ENCODE assay signal across 23 cellular contexts in genomic region chr17:78571329-78571728, GRCh38. TPM values are rescaled to one million over a fixed set of nuclear protein-coding genes. Genes with fewer than 3 reads are reported as not detected.
DNase-seq lines count a peak whose midpoint lies in the region; FAIRE-seq and TF ChIP-seq lines count a peak whose summit lies in the region.
"Had no signal": no experiment of that assay in that cellular context is flagged by ENCODE, and none has a peak within 500 bp of the region (broad histone marks: within the 10 kb centered on the region; RNA-seq: fewer than 3 reads in every experiment).

No MANE protein-coding gene starts in this region.

- H3K79me1 ChIP-seq in mesenchymal stem cell (replicated peaks; ENCODE audit: low read length, poor library complexity, severe bottlenecking): no peaks in the 10 kb centered on the region

- WGBS in mesenchymal stem cell: 91% methylated on average over 13 of the region's 13 CpGs

- H3K79me2 ChIP-seq in osteoblast (ENCODE audit: insufficient read depth, low read length): no peaks in the 10 kb centered on the region

- H4K8ac ChIP-seq in mesenchymal stem cell (ENCODE audit: low read length): no peak overlapping the region

- H3K4me2 ChIP-seq in mesenchymal stem cell (ENCODE audit: low read length, poor library complexity, severe bottlenecking) (no peak overlapping the region), osteoblast (ENCODE audit: insufficient read depth, low read length) (no peak overlapping the region)
- H3K4me2 ChIP-seq: A549; BLaER1 treated with 17β-estradiol and CSF1 and Interleukin-3, amounts not matched to agents 10 nM and 100 nM had no signal

- H2BK120ac ChIP-seq in mesenchymal stem cell (ENCODE audit: low read depth, low read length): no peak overlapping the region

- H3K18ac ChIP-seq in mesenchymal stem cell (ENCODE audit: low read depth in 1 of 2, low read length in 2 of 2): no peak overlapping the region

- no peaks in the 10 kb centered on the region for H3K9me3 ChIP-seq in mesenchymal stem cell (ENCODE audit: control insufficient read depth, low read length)
- H3K9me3 ChIP-seq in osteoblast (ENCODE audit: low read depth, low read length): no peaks in the 10 kb centered on the region
- H3K9me3 ChIP-seq in breast epithelium: no peaks in the 10 kb centered on the region
- no peaks in the 10 kb centered on the region for H3K9me3 ChIP-seq in MG63
- H3K9me3 ChIP-seq: A549, Caco-2 had no signal

- no peak overlapping the region for H3K4ac ChIP-seq in mesenchymal stem cell (ENCODE audit: low read depth in 1 of 2, low read length in 2 of 2)

- no peak overlapping the region for H3K23ac ChIP-seq in mesenchymal stem cell (ENCODE audit: low read length in 2 of 2)

- no peak for TF ChIP-seq CTCF in osteoblast (IDR thresholded peaks at IDR 0.05; ENCODE audit: extremely low read depth, low read depth, low read length)
- no peak for TF ChIP-seq CTCF in breast epithelium (IDR thresholded peaks at IDR 0.05)

- H3K27ac ChIP-seq in mesenchymal stem cell (ENCODE audit: low read length, poor library complexity, severe bottlenecking): no peak overlapping the region
- no peak overlapping the region for H3K27ac ChIP-seq in osteoblast (ENCODE audit: low read depth, low read length)
- H3K27ac ChIP-seq in breast epithelium: no peak overlapping the region
- H3K27ac ChIP-seq: 22Rv1; BLaER1 treated with 17β-estradiol and CSF1 and Interleukin-3, amounts not matched to agents 10 nM and 100 nM; C4-2B had no signal

- FAIRE-seq in urothelium cell line (lab: Jason Lieb, UNC): peak; percentile 50
- FAIRE-seq: A549, D721Med, G401.6, GM12891, GM19239 had no signal

- no peak overlapping the region for H2BK15ac ChIP-seq in mesenchymal stem cell (ENCODE audit: low read depth, poor library complexity, severe bottlenecking)

- no peaks in the 10 kb centered on the region for H3K36me3 ChIP-seq in H7 (replicated peaks; ENCODE audit: control insufficient read depth, insufficient read depth, low read length)
- H3K36me3 ChIP-seq in mesenchymal stem cell (ENCODE audit: control insufficient read depth in 1 of 2, insufficient read depth in 2 of 2, low read depth in 1 of 2, low read length in 2 of 2): no peaks in the 10 kb centered on the region
- H3K36me3 ChIP-seq in osteoblast (ENCODE audit: insufficient read depth, low read length): no peaks in the 10 kb centered on the region
- no peaks in the 10 kb centered on the region for H3K36me3 ChIP-seq in breast epithelium
- no peaks in the 10 kb centered on the region for H3K36me3 ChIP-seq in MG63

- no peak overlapping the region for H2AK5ac ChIP-seq in mesenchymal stem cell (ENCODE audit: low read length, severe bottlenecking)

- peak overlapping the region; percentile 66 for H4K91ac ChIP-seq in mesenchymal stem cell (ENCODE audit: low read length)

- H3K4me3 ChIP-seq in H7 (ENCODE audit: insufficient read depth, low read depth, low read length): no peak overlapping the region
- H3K4me3 ChIP-seq in mesenchymal stem cell (ENCODE audit: insufficient read depth in 1 of 2, low read depth in 1 of 2, low read length in 2 of 2): no peak overlapping the region
- H3K4me3 ChIP-seq in osteoblast (ENCODE audit: insufficient read depth, low read length): no peak overlapping the region
- H3K4me3 ChIP-seq in breast epithelium: no peak overlapping the region
- H3K4me3 ChIP-seq in MG63: no peak overlapping the region
- H3K4me3 ChIP-seq: A549; BLaER1 treated with 17β-estradiol and CSF1 and Interleukin-3, amounts not matched to agents 10 nM and 100 nM had no signal

- no peak overlapping the region for H2AFZ ChIP-seq in mesenchymal stem cell (ENCODE audit: low read depth, low read length)
- H2AFZ ChIP-seq in osteoblast (ENCODE audit: low read length): no peak overlapping the region

- no peaks in the 10 kb centered on the region for H4K20me1 ChIP-seq in osteoblast (ENCODE audit: insufficient read depth, low read length)
- H4K20me1 ChIP-seq: BLaER1 treated with 17β-estradiol and CSF1 and Interleukin-3, amounts not matched to agents 10 nM and 100 nM had no signal

- DNase-seq in H7: peak; percentile 38
- no peak for DNase-seq in mesenchymal stem cell
- DNase-seq in osteoblast (ENCODE audit: insufficient read length, low spot score, missing footprints): peak; percentile 81
- DNase-seq in urothelium cell line (ENCODE audit: low spot score): no peak
- no peak for DNase-seq in superior temporal gyrus (ENCODE audit: extremely low spot score)
- no peak for DNase-seq in breast epithelium (ENCODE audit: low spot score in 2 of 2)
- DNase-seq in MG63: no peak
- DNase-seq: AML-193; Caco-2; Calu3; CD4-positive, alpha-beta T cell; CD8-positive, alpha-beta T cell; DMS79 treated with DMSO at 0.1 percent for 48 hours; GF-D8 had no signal

- no peak overlapping the region for H2BK5ac ChIP-seq in mesenchymal stem cell (ENCODE audit: low read depth, low read length, poor library complexity, severe bottlenecking)

- no peak overlapping the region for H3K14ac ChIP-seq in mesenchymal stem cell (ENCODE audit: low read length in 2 of 2)

- H3K4me1 ChIP-seq in mesenchymal stem cell (ENCODE audit: control insufficient read depth, insufficient read depth, low read depth, low read length): peaks cover 1% of the 10 kb centered on the region
- peaks cover 5% of the 10 kb centered on the region for H3K4me1 ChIP-seq in osteoblast (ENCODE audit: insufficient read depth, low read length)
- H3K4me1 ChIP-seq in breast epithelium: no peaks in the 10 kb centered on the region

- no peak overlapping the region for H3K9ac ChIP-seq in mesenchymal stem cell (ENCODE audit: low read length)
- H3K9ac ChIP-seq: BLaER1 treated with 17β-estradiol and CSF1 and Interleukin-3, amounts not matched to agents 10 nM and 100 nM had no signal

- TF ChIP-seq POLR2A in breast epithelium (IDR thresholded peaks at IDR 0.05): no peak

- H3K27me3 ChIP-seq in H7 (ENCODE audit: control insufficient read depth, insufficient read depth, low read length) (no peaks in the 10 kb centered on the region), mesenchymal stem cell (ENCODE audit: control insufficient read depth in 1 of 2, insufficient read depth in 1 of 2, low read length in 2 of 2) (peaks cover 4 to 40% of the 10 kb centered on the region in 2 experiments), osteoblast (ENCODE audit: insufficient read depth, low read length) (no peaks in the 10 kb centered on the region), breast epithelium (no peaks in the 10 kb centered on the region), MG63 (no peaks in the 10 kb centered on the region; the same call in 1 of the 2 replicates)
- H3K27me3 ChIP-seq: BLaER1 treated with 17β-estradiol and CSF1 and Interleukin-3, amounts not matched to agents 10 nM and 100 nM had no signal

- H2BK12ac ChIP-seq in mesenchymal stem cell (ENCODE audit: low read length in 2 of 2): no peak overlapping the region

- intact Hi-C loops in breast epithelium (cut with DNase I; ENCODE audit: low total_unique reads): no loop called here

RNA-seq across cellular contexts. Expression of gene DNAH17, which starts 5.9 kb away (rescaled TPM):
- 0.59 and 0.87 TPM in 2 replicates for total RNA-seq in H7 (2014; rRNA removed; shearing (Covaris generic))
- polyA plus RNA-seq in mesenchymal stem cell (2013, experiment 1 of 2): 0.06 TPM
- 0.01 TPM for polyA plus RNA-seq in mesenchymal stem cell (2013, experiment 2 of 2)
- under 0.01 TPM in 2 replicates for total RNA-seq in osteoblast
- total RNA-seq in breast epithelium: under 1 TPM in 2 of 3 donors, not detected in 1; 0.15 to 0.33 TPM
- total RNA-seq in MG63 (2014; rRNA removed; shearing (Covaris generic); ENCODE audit: low replicate concordance): not detected in 2 replicates
- polyA plus RNA-seq: BJ had no signal

Comparison
In these comparisons a context has a peak if more than half of its experiments do, and no peak if none do; other contexts are left out.
1. DNase-seq: peak in H7 (single experiment) and osteoblast (single experiment); none in mesenchymal stem cell (single experiment), urothelium cell line (single experiment), superior temporal gyrus (single experiment), breast epithelium (0 of 2) and MG63 (single experiment).